1 cellular context compared by ENCODE assay signal in genomic region chr17:65122836-65123756, GRCh38.
A peak's percentile ranks its signal among the peaks of the same experiment; 100 is the strongest.
TF ChIP-seq lines count a peak whose summit lies in the region.

No MANE protein-coding gene starts in this region.

TF ChIP-seq in HepG2, 621 proteins besides CTCF, POLR2A, EP300 and RAD21 (continued from another document and continues in another):
- TF ChIP-seq, protein P1, sequence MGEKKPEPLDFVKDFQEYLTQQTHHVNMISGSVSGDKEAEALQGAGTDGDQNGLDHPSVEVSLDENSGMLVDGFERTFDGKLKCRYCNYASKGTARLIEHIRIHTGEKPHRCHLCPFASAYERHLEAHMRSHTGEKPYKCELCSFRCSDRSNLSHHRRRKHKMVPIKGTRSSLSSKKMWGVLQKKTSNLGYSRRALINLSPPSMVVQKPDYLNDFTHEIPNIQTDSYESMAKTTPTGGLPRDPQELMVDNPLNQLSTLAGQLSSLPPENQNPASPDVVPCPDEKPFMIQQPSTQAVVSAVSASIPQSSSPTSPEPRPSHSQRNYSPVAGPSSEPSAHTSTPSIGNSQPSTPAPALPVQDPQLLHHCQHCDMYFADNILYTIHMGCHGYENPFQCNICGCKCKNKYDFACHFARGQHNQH (CRISPR knock-in tag; IDR thresholded peaks at IDR 0.05) = peak; percentile 34; the same call in 1 of the 2 replicates
- TF ChIP-seq, protein P2, sequence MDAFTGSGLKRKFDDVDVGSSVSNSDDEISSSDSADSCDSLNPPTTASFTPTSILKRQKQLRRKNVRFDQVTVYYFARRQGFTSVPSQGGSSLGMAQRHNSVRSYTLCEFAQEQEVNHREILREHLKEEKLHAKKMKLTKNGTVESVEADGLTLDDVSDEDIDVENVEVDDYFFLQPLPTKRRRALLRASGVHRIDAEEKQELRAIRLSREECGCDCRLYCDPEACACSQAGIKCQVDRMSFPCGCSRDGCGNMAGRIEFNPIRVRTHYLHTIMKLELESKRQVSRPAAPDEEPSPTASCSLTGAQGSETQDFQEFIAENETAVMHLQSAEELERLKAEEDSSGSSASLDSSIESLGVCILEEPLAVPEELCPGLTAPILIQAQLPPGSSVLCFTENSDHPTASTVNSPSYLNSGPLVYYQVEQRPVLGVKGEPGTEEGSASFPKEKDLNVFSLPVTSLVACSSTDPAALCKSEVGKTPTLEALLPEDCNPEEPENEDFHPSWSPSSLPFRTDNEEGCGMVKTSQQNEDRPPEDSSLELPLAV (CRISPR knock-in tag; conservative IDR thresholded peaks at IDR 0.05; ENCODE audit: low read depth) = no peak
- TF ChIP-seq ZEB1 (IDR thresholded peaks at IDR 0.05; ENCODE audit: insufficient replicate concordance, low read depth) = no peak
- TF ChIP-seq ZNF234 (CRISPR knock-in tag; conservative IDR thresholded peaks at IDR 0.05) = peak; percentile 77; the same call in 1 of the 2 replicates
- no peak for TF ChIP-seq ZNF30 (CRISPR knock-in tag; IDR thresholded peaks at IDR 0.05)
- TF ChIP-seq CEBPG (CRISPR knock-in tag; IDR thresholded peaks at IDR 0.05) = 0 out of 2 replicates have a peak, but pooled peaks have one; percentile 20
- no peak for TF ChIP-seq DNMT1 (CRISPR knock-in tag; IDR thresholded peaks at IDR 0.05)
- TF ChIP-seq ZNF761 (CRISPR knock-in tag; conservative IDR thresholded peaks at IDR 0.05) = no peak; the same call in 1 of the 2 replicates
- TF ChIP-seq, protein P3, sequence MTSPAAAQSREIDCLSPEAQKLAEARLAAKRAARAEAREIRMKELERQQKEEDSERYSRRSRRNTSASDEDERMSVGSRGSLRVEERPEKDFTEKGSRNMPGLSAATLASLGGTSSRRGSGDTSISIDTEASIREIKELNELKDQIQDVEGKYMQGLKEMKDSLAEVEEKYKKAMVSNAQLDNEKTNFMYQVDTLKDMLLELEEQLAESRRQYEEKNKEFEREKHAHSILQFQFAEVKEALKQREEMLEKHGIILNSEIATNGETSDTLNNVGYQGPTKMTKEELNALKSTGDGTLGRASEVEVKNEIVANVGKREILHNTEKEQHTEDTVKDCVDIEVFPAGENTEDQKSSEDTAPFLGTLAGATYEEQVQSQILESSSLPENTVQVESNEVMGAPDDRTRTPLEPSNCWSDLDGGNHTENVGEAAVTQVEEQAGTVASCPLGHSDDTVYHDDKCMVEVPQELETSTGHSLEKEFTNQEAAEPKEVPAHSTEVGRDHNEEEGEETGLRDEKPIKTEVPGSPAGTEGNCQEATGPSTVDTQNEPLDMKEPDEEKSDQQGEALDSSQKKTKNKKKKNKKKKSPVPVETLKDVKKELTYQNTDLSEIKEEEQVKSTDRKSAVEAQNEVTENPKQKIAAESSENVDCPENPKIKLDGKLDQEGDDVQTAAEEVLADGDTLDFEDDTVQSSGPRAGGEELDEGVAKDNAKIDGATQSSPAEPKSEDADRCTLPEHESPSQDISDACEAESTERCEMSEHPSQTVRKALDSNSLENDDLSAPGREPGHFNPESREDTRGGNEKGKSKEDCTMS (CRISPR knock-in tag; conservative IDR thresholded peaks at IDR 0.05) = no peak
- no peak for TF ChIP-seq AHR (CRISPR knock-in tag; IDR thresholded peaks at IDR 0.05)
- no peak for TF ChIP-seq ZNF580 (CRISPR knock-in tag; IDR thresholded peaks at IDR 0.05; ENCODE audit: borderline replicate concordance, low read depth)
- TF ChIP-seq PRDM10 (CRISPR knock-in tag; IDR thresholded peaks at IDR 0.05; ENCODE audit: low read depth) = no peak
- no peak for TF ChIP-seq RBM22 (optimal IDR thresholded peaks at IDR 0.05; ENCODE audit: low read length)
- peak; percentile 84 for TF ChIP-seq PHF20 (CRISPR knock-in tag; IDR thresholded peaks at IDR 0.05)
- TF ChIP-seq GPBP1L1 (CRISPR knock-in tag; IDR thresholded peaks at IDR 0.05) = no peak
- TF ChIP-seq ZNF382 (CRISPR knock-in tag; IDR thresholded peaks at IDR 0.05; ENCODE audit: borderline replicate concordance) = no peak
- TF ChIP-seq NFE2L1 (CRISPR knock-in tag; IDR thresholded peaks at IDR 0.05; ENCODE audit: borderline replicate concordance) = no peak
- TF ChIP-seq FOXA3 (CRISPR knock-in tag; IDR thresholded peaks at IDR 0.05) = peak; percentile 11; the same call in 1 of the 2 replicates
- TF ChIP-seq TCF12 (IDR thresholded peaks at IDR 0.05) = no peak
- no peak for TF ChIP-seq TCF12 (CRISPR knock-in tag; IDR thresholded peaks at IDR 0.05)
- 0 out of 2 replicates have a peak, but pooled peaks have one; percentile 16 for TF ChIP-seq KDM4B (CRISPR knock-in tag; IDR thresholded peaks at IDR 0.05)
- peak; percentile 47; the same call in 1 of the 2 replicates for TF ChIP-seq MEF2D (CRISPR knock-in tag; IDR thresholded peaks at IDR 0.05)
- TF ChIP-seq ZNF205 (CRISPR knock-in tag; IDR thresholded peaks at IDR 0.05) = no peak
- no peak for TF ChIP-seq ZBTB1 (CRISPR knock-in tag; IDR thresholded peaks at IDR 0.05; ENCODE audit: borderline replicate concordance)
- peak; percentile 80 for TF ChIP-seq ERF (CRISPR knock-in tag; IDR thresholded peaks at IDR 0.05)
- peak; percentile 30; the same call in 1 of the 2 replicates for TF ChIP-seq HIVEP1 (CRISPR knock-in tag; IDR thresholded peaks at IDR 0.05)
- no peak for TF ChIP-seq KAT2B (IDR thresholded peaks at IDR 0.05; ENCODE audit: borderline replicate concordance, low read depth, low read length)
- TF ChIP-seq ZNF292 (CRISPR knock-in tag; IDR thresholded peaks at IDR 0.05; ENCODE audit: borderline replicate concordance, low read depth) = no peak
- no peak for TF ChIP-seq SRSF4 (IDR thresholded peaks at IDR 0.05; ENCODE audit: low read depth, low read length, poor library complexity, severe bottlenecking)
- no peak for TF ChIP-seq ZBTB49 (CRISPR knock-in tag; IDR thresholded peaks at IDR 0.05; ENCODE audit: borderline replicate concordance)
- no peak for TF ChIP-seq DMTF1 (CRISPR knock-in tag; IDR thresholded peaks at IDR 0.05)
- no peak for TF ChIP-seq ZNF552 (CRISPR knock-in tag; IDR thresholded peaks at IDR 0.05; ENCODE audit: borderline replicate concordance)
- no peak for TF ChIP-seq ARID2 (CRISPR knock-in tag; IDR thresholded peaks at IDR 0.05; ENCODE audit: borderline replicate concordance)
- no peak for TF ChIP-seq DDIT3 (CRISPR knock-in tag; IDR thresholded peaks at IDR 0.05)
- no peak for TF ChIP-seq NCOA1 (CRISPR knock-in tag; IDR thresholded peaks at IDR 0.05)
- TF ChIP-seq ZNF20 (CRISPR knock-in tag; IDR thresholded peaks at IDR 0.05) = no peak
- peak; percentile 97 for TF ChIP-seq ZNF776 (CRISPR knock-in tag; IDR thresholded peaks at IDR 0.05)
- no peak for TF ChIP-seq ZNF652 (CRISPR knock-in tag; IDR thresholded peaks at IDR 0.05; ENCODE audit: borderline replicate concordance, low read depth)
- no peak for TF ChIP-seq ZNF343 (CRISPR knock-in tag; IDR thresholded peaks at IDR 0.05)
- TF ChIP-seq KLF13 (CRISPR knock-in tag; IDR thresholded peaks at IDR 0.05) = no peak
- peak; percentile 77 for TF ChIP-seq ZGPAT (CRISPR knock-in tag; IDR thresholded peaks at IDR 0.05)
- TF ChIP-seq ZNF513 (CRISPR knock-in tag; conservative IDR thresholded peaks at IDR 0.05) = no peak
- TF ChIP-seq JUNB (CRISPR knock-in tag; IDR thresholded peaks at IDR 0.05; ENCODE audit: borderline replicate concordance) = no peak
- no peak for TF ChIP-seq ATM (IDR thresholded peaks at IDR 0.05; ENCODE audit: borderline replicate concordance)
